In genomic region chr20:37426106-37426505, GRCh38 we compare ENCODE assay signal across 22 cellular contexts.
"Had no signal": no experiment of that assay in that cellular context is flagged by ENCODE, and none has a peak within 500 bp of the region (broad histone marks: within the 10 kb centered on the region; RNA-seq: fewer than 3 reads in every experiment).

No MANE protein-coding gene starts in this region.

- H3K27me3 ChIP-seq: right atrium auricular region, thyroid gland had no signal

- H3K36me3 ChIP-seq: lower lobe of right lung, prostate gland, right atrium auricular region, stomach, thyroid gland had no signal

- FAIRE-seq: frontal cortex had no signal

- H3K9me3 ChIP-seq: lower lobe of right lung, prostate gland, right atrium auricular region, stomach, thyroid gland had no signal

- H3K4me3 ChIP-seq: dorsolateral prefrontal cortex, lower lobe of right lung, prostate gland, right atrium auricular region, smooth muscle cell, stomach, thyroid gland had no signal

- H3K27ac Mint-ChIP-seq: immature natural killer cell; naive thymus-derived CD8-positive, alpha-beta T cell; nephron progenitor cell; stimulated activated effector memory CD8-positive, alpha-beta T cell treated with anti-CD3 and anti-CD28 coated beads, Interleukin-12 subunit alpha, Interleukin-12 subunit beta, amount 100 ng/mL, for 72 hours; type B pancreatic cell had no signal

- H3K4me1 Mint-ChIP-seq: immature natural killer cell; nephron progenitor cell; stimulated activated effector memory CD8-positive, alpha-beta T cell treated with anti-CD3 and anti-CD28 coated beads, Interleukin-12 subunit alpha, Interleukin-12 subunit beta, amount 100 ng/mL, for 72 hours had no signal

- H3K4me1 ChIP-seq: lower lobe of right lung, prostate gland, right atrium auricular region, stomach, thyroid gland had no signal

- H3K27ac ChIP-seq: dorsolateral prefrontal cortex, lower lobe of right lung, prostate gland, right atrium auricular region, stomach, thyroid gland had no signal

- DNase-seq: dorsolateral prefrontal cortex; effector CD4-positive, alpha-beta T cell; hypothalamus; immature natural killer cell; islet precursor cell; left ventricle myocardium superior; lower lobe of right lung; naive thymus-derived CD8-positive, alpha-beta T cell; nephron progenitor cell; nucleus accumbens; stimulated activated CD4-positive, alpha-beta T cell treated with anti-CD3 and anti-CD28 coated beads, Interleukin-2, amount 100 ng/mL, for 24 hours; stimulated activated CD4-positive, alpha-beta T cell treated with anti-CD3 and anti-CD28 coated beads, Interleukin-4, amount 100 ng/mL, for 24 hours; stimulated activated naive CD4-positive, alpha-beta T cell treated with Interleukin-2 at 50 U/mL for 16 hours; stomach; thyroid gland had no signal

- H3K9me3 Mint-ChIP-seq: immature natural killer cell; naive thymus-derived CD8-positive, alpha-beta T cell; nephron progenitor cell; stimulated activated effector memory CD8-positive, alpha-beta T cell treated with anti-CD3 and anti-CD28 coated beads, Interleukin-12 subunit alpha, Interleukin-12 subunit beta, amount 100 ng/mL, for 72 hours; type B pancreatic cell had no signal

- H3K4me2 ChIP-seq: smooth muscle cell had no signal

- H3K4me3 Mint-ChIP-seq: immature natural killer cell; naive thymus-derived CD8-positive, alpha-beta T cell; nephron progenitor cell; stimulated activated effector memory CD8-positive, alpha-beta T cell treated with anti-CD3 and anti-CD28 coated beads, Interleukin-12 subunit alpha, Interleukin-12 subunit beta, amount 100 ng/mL, for 72 hours; type B pancreatic cell had no signal

- H3K36me3 Mint-ChIP-seq: immature natural killer cell; stimulated activated effector memory CD8-positive, alpha-beta T cell treated with anti-CD3 and anti-CD28 coated beads, Interleukin-12 subunit alpha, Interleukin-12 subunit beta, amount 100 ng/mL, for 72 hours; type B pancreatic cell had no signal

- ATAC-seq: left ventricle myocardium superior; lower lobe of right lung; naive thymus-derived CD8-positive, alpha-beta T cell; sciatic nerve; stimulated activated effector memory CD8-positive, alpha-beta T cell treated with anti-CD3 and anti-CD28 coated beads, Interleukin-12 subunit alpha, Interleukin-12 subunit beta, amount 100 ng/mL, for 72 hours had no signal
